Comparison of ENCODE assay signal across 8 cellular contexts in genomic region chr5:10695055-10695649, GRCh38.
DNase-seq lines count a peak whose midpoint lies in the region; ATAC-seq and TF ChIP-seq lines count a peak whose summit lies in the region.

No MANE protein-coding gene starts in this region.

- intact Hi-C loops in spleen (cut with DNase I; ENCODE audit: low total_unique reads) = no loop called here

- peaks cover 26 to 28% of the 10 kb centered on the region in 2 donors for H3K4me1 Mint-ChIP-seq in immature natural killer cell
- H3K4me1 Mint-ChIP-seq in T-helper 2 cell treated with Interferon-gamma antibody and Interleukin-4, amounts not matched to agents 5 μg/mL and 100 μg/mL, for 36 hours (ENCODE audit: low read depth) = peaks cover 3% of the 10 kb centered on the region

- H3K4me1 ChIP-seq in BLaER1 (peaks cover 37% of the 10 kb centered on the region), spleen (peaks cover 0 to 44% (median 11%) of the 10 kb centered on the region in 6 donors)

- peaks cover 0 to 3% (median 0%) of the 10 kb centered on the region in 3 donors for H3K27me3 Mint-ChIP-seq in immature natural killer cell (ENCODE audit: low read depth in 3 of 3)
- no peaks in the 10 kb centered on the region for H3K27me3 Mint-ChIP-seq in T-helper 2 cell treated with Interferon-gamma antibody and Interleukin-4, amounts not matched to agents 5 μg/mL and 100 μg/mL, for 36 hours (ENCODE audit: low read depth)

- peak overlapping the region in 4 of 6 donors; percentile 3 to 70 (median 64) for H3K27ac Mint-ChIP-seq in immature natural killer cell
- no peak overlapping the region for H3K27ac Mint-ChIP-seq in T-helper 2 cell treated with Interferon-gamma antibody and Interleukin-4, amounts not matched to agents 5 μg/mL and 100 μg/mL, for 36 hours

- H3K36me3 ChIP-seq in BLaER1 (peaks cover 33% of the 10 kb centered on the region), spleen (peaks cover 0 to 33% (median 0%) of the 10 kb centered on the region in 6 donors)

- ATAC-seq in GM18511 (IDR thresholded peaks at IDR 0.05; ENCODE audit: unreplicated experiment) (peak; percentile 45), HG03442 (IDR thresholded peaks at IDR 0.05; ENCODE audit: unreplicated experiment) (peak; percentile 36)

- H3K36me3 Mint-ChIP-seq in immature natural killer cell = peaks cover 0 to 3% (median 0%) of the 10 kb centered on the region in 3 donors
- peaks cover 1% of the 10 kb centered on the region for H3K36me3 Mint-ChIP-seq in T-helper 2 cell treated with Interferon-gamma antibody and Interleukin-4, amounts not matched to agents 5 μg/mL and 100 μg/mL, for 36 hours (ENCODE audit: low read depth)

- H3K4me3 Mint-ChIP-seq in immature natural killer cell = peak overlapping the region; percentile 31 to 77 (median 46)
- H3K4me3 Mint-ChIP-seq in T-helper 2 cell treated with Interferon-gamma antibody and Interleukin-4, amounts not matched to agents 5 μg/mL and 100 μg/mL, for 36 hours = no peak overlapping the region

- H3K4me3 ChIP-seq in BLaER1 (no peak overlapping the region), spleen (no peak overlapping the region)

- H3K27ac ChIP-seq in BLaER1 (no peak overlapping the region), spleen (no peak overlapping the region)

- DNase-seq in NCI-H524 (lab: John Stamatoyannopoulos, UW) (peak; percentile 50 to 80), brain pericyte (ENCODE audit: low read depth, low spot score) (peak; percentile 33), immature natural killer cell (peak; percentile 13 to 24 (median 22)), spleen (peak; percentile 86)
- DNase-seq in T-helper 2 cell treated with Interferon-gamma antibody and Interleukin-4, amounts not matched to agents 5 μg/mL and 100 μg/mL, for 36 hours (ENCODE audit: low spot score) = no peak

- peak; percentile 12 to 81 (median 64) for TF ChIP-seq CTCF in spleen (IDR thresholded peaks at IDR 0.05 in 8 of 11, conservative IDR thresholded peaks at IDR 0.05 in 3 of 11)

- peaks cover 92% of the 10 kb centered on the region for H4K20me1 ChIP-seq in BLaER1

- H3K9me3 ChIP-seq in BLaER1 = no peaks in the 10 kb centered on the region
- H3K9me3 ChIP-seq in spleen = no peaks in the 10 kb centered on the region

- 19 to 34% (median 25%) methylated on average over 14 of the region's 14 CpGs for WGBS in spleen, 5 donors

- peak overlapping the region; percentile 41 for H3K4me2 ChIP-seq in BLaER1

- H3K9ac ChIP-seq in BLaER1 = no peak overlapping the region

- H3K27me3 ChIP-seq in BLaER1 (no peaks in the 10 kb centered on the region), spleen (replicated peaks in 1 of 7) (no peaks in the 10 kb centered on the region)

- no peaks in the 10 kb centered on the region for H3K9me3 Mint-ChIP-seq in immature natural killer cell
- no peaks in the 10 kb centered on the region for H3K9me3 Mint-ChIP-seq in T-helper 2 cell treated with Interferon-gamma antibody and Interleukin-4, amounts not matched to agents 5 μg/mL and 100 μg/mL, for 36 hours

- no peak for TF ChIP-seq POLR2A in spleen (IDR thresholded peaks at IDR 0.05)
